27 cellular contexts compared by ENCODE assay signal in the genomic region with DNA sequence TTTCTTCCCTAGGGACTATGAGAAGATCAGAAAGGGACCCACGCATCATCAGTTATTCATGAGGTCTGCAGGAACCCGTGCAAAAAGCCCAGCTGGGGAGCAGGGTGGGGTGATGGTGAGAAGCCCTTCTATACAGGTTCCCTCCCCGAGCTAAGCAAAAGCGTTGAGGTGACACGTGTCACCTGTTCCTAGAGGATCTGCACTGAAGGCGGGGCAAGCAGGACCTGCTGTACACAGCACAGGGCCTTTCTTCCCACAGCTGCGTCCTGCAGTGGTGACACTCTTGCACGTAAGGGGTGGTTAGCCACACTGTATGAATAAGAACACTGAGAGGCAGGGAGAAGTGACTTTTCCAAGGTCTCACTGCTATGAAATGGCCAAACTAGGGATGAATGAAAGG. TPM values are rescaled to one million over a fixed set of nuclear protein-coding genes. Genes with fewer than 3 reads are reported as not detected.
DNase-seq lines count a peak whose midpoint lies in the region; ATAC-seq and TF ChIP-seq lines count a peak whose summit lies in the region.
"Had no signal": no experiment of that assay in that cellular context is flagged by ENCODE, and none has a peak within 500 bp of the region (broad histone marks: within the 10 kb centered on the region; RNA-seq: fewer than 3 reads in every experiment).

No MANE protein-coding gene starts in this region.

- no peak overlapping the region for H2BK5ac ChIP-seq in H9 (ENCODE audit: insufficient read length, low read length)
- H2BK5ac ChIP-seq in neuronal stem cell (ENCODE audit: low read length): no peak overlapping the region
- H2BK5ac ChIP-seq in mesenchymal stem cell (ENCODE audit: low read depth, low read length, poor library complexity, severe bottlenecking): no peak overlapping the region

- H2AK5ac ChIP-seq in H9 (ENCODE audit: insufficient read length, low read length): no peak overlapping the region
- no peak overlapping the region for H2AK5ac ChIP-seq in neuronal stem cell (ENCODE audit: low read depth, low read length)
- no peak overlapping the region for H2AK5ac ChIP-seq in mesenchymal stem cell (ENCODE audit: low read length, severe bottlenecking)

- no peak overlapping the region for H4K91ac ChIP-seq in H9 (ENCODE audit: insufficient read length, low read depth, low read length)
- H4K91ac ChIP-seq in neuronal stem cell (ENCODE audit: low read depth, low read length, poor library complexity): peak overlapping the region; percentile 93
- H4K91ac ChIP-seq in mesenchymal stem cell (ENCODE audit: low read length): no peak overlapping the region

- H3K9ac ChIP-seq in H9 (ENCODE audit: extremely low read depth, insufficient read length, low read length): no peak overlapping the region
- peak overlapping the region; percentile 55 for H3K9ac ChIP-seq in neuronal stem cell (ENCODE audit: low read depth, low read length, poor library complexity)
- no peak overlapping the region for H3K9ac ChIP-seq in mesenchymal stem cell (ENCODE audit: low read length)

- DNase-seq in DMS53 (lab: John Stamatoyannopoulos, UW) (peak; percentile 53), DMS53 treated with DMSO at 0.1 percent for 48 hours (lab: John Stamatoyannopoulos, UW; ENCODE audit: unreplicated experiment) (no peak), H9 (peak; percentile 5), cerebellum (ENCODE audit: low spot score) (peak; percentile 7), neuronal stem cell (ENCODE audit: low spot score) (no peak), NCI-H1048 (lab: John Stamatoyannopoulos, UW) (no peak), mesenchymal stem cell (no peak)
- DNase-seq: activated CD4-positive, alpha-beta T cell treated with anti-CD3 and anti-CD28 coated beads for 36 hours; activated CD8-positive, alpha-beta T cell treated with anti-CD3 and anti-CD28 coated beads for 36 hours; activated gamma-delta T cell treated with Interleukin-2 at 50 U/mL for 16 hours; DMS79 treated with DMSO at 0.1 percent for 48 hours; GF-D8; KBM-7; lower lobe of right lung; natural killer cell; NCI-H1105; NCI-H187 treated with DMSO at 0.1 percent for 48 hours; NCI-H524 treated with DMSO at 0.1 percent for 48 hours; stimulated activated naive CD4-positive, alpha-beta T cell; SW 1271; T-helper 9 cell; upper lobe of right lung had no signal

- H3K79me2 ChIP-seq in H9 (ENCODE audit: insufficient read depth, low read length): no peaks in the 10 kb centered on the region

- H3K4me3 ChIP-seq in neuronal stem cell (ENCODE audit: low read length in 2 of 2) (no peak overlapping the region), mesenchymal stem cell (ENCODE audit: insufficient read depth in 1 of 2, low read depth in 1 of 2, low read length in 2 of 2) (no peak overlapping the region)
- H3K4me3 ChIP-seq: dorsolateral prefrontal cortex, lower lobe of right lung, upper lobe of right lung had no signal

- no peak overlapping the region for H3T11ph ChIP-seq in H9 (ENCODE audit: low read length)

- H3K23ac ChIP-seq in H9 (ENCODE audit: insufficient read length, low read depth, low read length) (no peak overlapping the region), neuronal stem cell (ENCODE audit: low read depth, low read length, poor library complexity) (no peak overlapping the region), mesenchymal stem cell (ENCODE audit: low read length in 2 of 2) (no peak overlapping the region)

- H2BK12ac ChIP-seq in H9 (ENCODE audit: insufficient read length, low read depth, low read length): no peak overlapping the region
- no peak overlapping the region for H2BK12ac ChIP-seq in neuronal stem cell (ENCODE audit: low read length)
- H2BK12ac ChIP-seq in mesenchymal stem cell (ENCODE audit: low read length in 2 of 2): no peak overlapping the region

- no peak overlapping the region for H3K27ac Mint-ChIP-seq in H9
- H3K27ac Mint-ChIP-seq: activated CD4-positive, alpha-beta T cell treated with anti-CD3 and anti-CD28 coated beads for 36 hours; activated CD8-positive, alpha-beta T cell treated with anti-CD3 and anti-CD28 coated beads for 36 hours; CD14-positive monocyte; natural killer cell had no signal

- no peak overlapping the region for H2BK120ac ChIP-seq in H9 (ENCODE audit: low read depth, low read length, poor library complexity, severe bottlenecking)
- no peak overlapping the region for H2BK120ac ChIP-seq in neuronal stem cell (ENCODE audit: low read depth, low read length)
- H2BK120ac ChIP-seq in mesenchymal stem cell (ENCODE audit: low read depth, low read length): no peak overlapping the region

- no peak overlapping the region for H2BK20ac ChIP-seq in H9 (ENCODE audit: low read depth, low read length, poor library complexity, severe bottlenecking)

- H3K27ac ChIP-seq in H9 (ENCODE audit: insufficient read length, low read depth, low read length): no peak overlapping the region
- no peak overlapping the region for H3K27ac ChIP-seq in neuronal stem cell (replicated peaks; ENCODE audit: low read length)
- H3K27ac ChIP-seq in mesenchymal stem cell (ENCODE audit: low read length, poor library complexity, severe bottlenecking): no peak overlapping the region
- H3K27ac ChIP-seq: 22Rv1, dorsolateral prefrontal cortex, lower lobe of right lung, upper lobe of right lung had no signal

- H3K36me3 ChIP-seq in neuronal stem cell (replicated peaks in 1 of 2; ENCODE audit: control insufficient read depth in 2 of 2, insufficient read depth in 2 of 2, low read length in 2 of 2): no peaks in the 10 kb centered on the region
- H3K36me3 ChIP-seq in mesenchymal stem cell (ENCODE audit: control insufficient read depth in 1 of 2, insufficient read depth in 2 of 2, low read depth in 1 of 2, low read length in 2 of 2): no peaks in the 10 kb centered on the region
- H3K36me3 ChIP-seq: lower lobe of right lung, upper lobe of right lung had no signal

- H3K4ac ChIP-seq in H9 (ENCODE audit: low read depth, low read length) (no peak overlapping the region), neuronal stem cell (ENCODE audit: low read length) (no peak overlapping the region), mesenchymal stem cell (ENCODE audit: low read depth in 1 of 2, low read length in 2 of 2) (no peak overlapping the region)

- H4K8ac ChIP-seq in H9 (replicated peaks; ENCODE audit: insufficient read length, low read depth, low read length): no peak overlapping the region
- H4K8ac ChIP-seq in neuronal stem cell (ENCODE audit: low read depth, low read length): no peak overlapping the region
- no peak overlapping the region for H4K8ac ChIP-seq in mesenchymal stem cell (ENCODE audit: low read length)

- no peak overlapping the region for H4K5ac ChIP-seq in H9 (ENCODE audit: insufficient read length, low read depth, low read length)

- H3K79me1 ChIP-seq in H9 (ENCODE audit: insufficient read depth, low read depth, low read length, poor library complexity, severe bottlenecking) (no peaks in the 10 kb centered on the region), neuronal stem cell (ENCODE audit: low read depth, low read length) (no peaks in the 10 kb centered on the region), mesenchymal stem cell (replicated peaks; ENCODE audit: low read length, poor library complexity, severe bottlenecking) (no peaks in the 10 kb centered on the region)

- WGBS in H9 (ENCODE audit: extremely low coverage, insufficient read length, low lambda C conversion rate): no CpG with 5 or more reads among the region's 8 CpGs
- no CpG with 5 or more reads among the region's 8 CpGs for WGBS in neuronal stem cell (ENCODE audit: extremely low coverage in 2 of 2, insufficient read length in 2 of 2, insufficient replicate concordance in 1 of 2), 2 donors
- 84% methylated on average over 8 of the region's 8 CpGs for WGBS in mesenchymal stem cell

- H3K4me2 ChIP-seq in H9 (ENCODE audit: insufficient read depth, insufficient read length, low read length): no peak overlapping the region
- no peak overlapping the region for H3K4me2 ChIP-seq in neuronal stem cell (ENCODE audit: insufficient read depth, low read length, poor library complexity, severe bottlenecking)
- no peak overlapping the region for H3K4me2 ChIP-seq in mesenchymal stem cell (ENCODE audit: low read length, poor library complexity, severe bottlenecking)

- no peak overlapping the region for H3K4me3 Mint-ChIP-seq in H9
- H3K4me3 Mint-ChIP-seq: activated CD4-positive, alpha-beta T cell treated with anti-CD3 and anti-CD28 coated beads for 36 hours; activated CD8-positive, alpha-beta T cell treated with anti-CD3 and anti-CD28 coated beads for 36 hours; CD14-positive monocyte; central memory CD8-positive, alpha-beta T cell; natural killer cell had no signal

- no peaks in the 10 kb centered on the region for H3K9me3 Mint-ChIP-seq in H9
- H3K9me3 Mint-ChIP-seq: activated CD8-positive, alpha-beta T cell treated with anti-CD3 and anti-CD28 coated beads for 36 hours; CD14-positive monocyte; central memory CD8-positive, alpha-beta T cell; natural killer cell had no signal

- no peaks in the 10 kb centered on the region for H3K27me3 ChIP-seq in H9 (ENCODE audit: insufficient read depth, low read length)
- H3K27me3 ChIP-seq in neuronal stem cell (ENCODE audit: control insufficient read depth in 3 of 3, insufficient read depth in 3 of 3, low read depth in 1 of 3, low read length in 3 of 3): peaks cover 0 to 25% (median 0%) of the 10 kb centered on the region in 3 experiments
- peaks cover 32 to 39% of the 10 kb centered on the region in 2 experiments for H3K27me3 ChIP-seq in mesenchymal stem cell (ENCODE audit: control insufficient read depth in 1 of 2, insufficient read depth in 1 of 2, low read length in 2 of 2)
- H3K27me3 ChIP-seq: dorsolateral prefrontal cortex, upper lobe of right lung had no signal

- H3K23me2 ChIP-seq in H9 (ENCODE audit: insufficient read length, low read depth, low read length, poor library complexity, severe bottlenecking): no peaks in the 10 kb centered on the region

- H2BK15ac ChIP-seq in H9 (ENCODE audit: low read depth, low read length) (no peak overlapping the region), neuronal stem cell (ENCODE audit: low read length) (peak overlapping the region; percentile 40), mesenchymal stem cell (ENCODE audit: low read depth, poor library complexity, severe bottlenecking) (no peak overlapping the region)

- H3K9me3 ChIP-seq in H9 (ENCODE audit: control insufficient read depth, low read depth, low read length) (no peaks in the 10 kb centered on the region), neuronal stem cell (replicated peaks in 1 of 2; ENCODE audit: control insufficient read depth in 2 of 2, insufficient read depth in 1 of 2, low read depth in 1 of 2, low read length in 2 of 2) (no peaks in the 10 kb centered on the region), mesenchymal stem cell (ENCODE audit: control insufficient read depth, low read length) (no peaks in the 10 kb centered on the region)
- H3K9me3 ChIP-seq: lower lobe of right lung, upper lobe of right lung had no signal

- no peaks in the 10 kb centered on the region for H3K36me3 Mint-ChIP-seq in H9 (ENCODE audit: insufficient read depth in 1 of 3, low read depth in 3 of 3)
- H3K36me3 Mint-ChIP-seq: CD14-positive monocyte, natural killer cell had no signal

- peaks cover 0 to 11% of the 10 kb centered on the region in 2 experiments; a peak in 2 of 4 replicates for H3K4me1 Mint-ChIP-seq in H9
- H3K4me1 Mint-ChIP-seq: activated CD4-positive, alpha-beta T cell treated with anti-CD3 and anti-CD28 coated beads for 36 hours; CD14-positive monocyte; central memory CD8-positive, alpha-beta T cell; natural killer cell had no signal

- H3K27me3 Mint-ChIP-seq in H9 (ENCODE audit: low read depth): peaks cover 36% of the 10 kb centered on the region
- H3K27me3 Mint-ChIP-seq: activated CD4-positive, alpha-beta T cell treated with anti-CD3 and anti-CD28 coated beads for 36 hours had no signal

- no peak for ATAC-seq in GM18511 (IDR thresholded peaks at IDR 0.05; ENCODE audit: unreplicated experiment)
- ATAC-seq: activated CD4-positive, alpha-beta T cell treated with anti-CD3 and anti-CD28 coated beads for 36 hours; activated CD8-positive, alpha-beta T cell treated with anti-CD3 and anti-CD28 coated beads for 36 hours; lower lobe of right lung; natural killer cell; upper lobe of right lung had no signal

- H4K20me1 ChIP-seq in H9 (ENCODE audit: control insufficient read depth, insufficient read depth, insufficient read length): no peaks in the 10 kb centered on the region

- H3K18ac ChIP-seq in H9 (ENCODE audit: insufficient read length, low read depth, low read length) (no peak overlapping the region), neuronal stem cell (ENCODE audit: low read length) (no peak overlapping the region), mesenchymal stem cell (ENCODE audit: low read depth in 1 of 2, low read length in 2 of 2) (no peak overlapping the region)

- no peak for TF ChIP-seq CTCF in H9 (conservative IDR thresholded peaks at IDR 0.05)

- H3K4me1 ChIP-seq in H9 (ENCODE audit: insufficient read depth, low read length) (no peaks in the 10 kb centered on the region), neuronal stem cell (ENCODE audit: control insufficient read depth in 2 of 2, insufficient read depth in 1 of 2, low read depth in 1 of 2, low read length in 2 of 2) (peaks cover 0 to under 1% of the 10 kb centered on the region in 2 donors), mesenchymal stem cell (ENCODE audit: control insufficient read depth, insufficient read depth, low read depth, low read length) (peaks cover 2% of the 10 kb centered on the region)
- H3K4me1 ChIP-seq: upper lobe of right lung had no signal

- H3K56ac ChIP-seq in H9 (ENCODE audit: insufficient read length, low read depth, low read length): no peak overlapping the region

- H3K14ac ChIP-seq in H9 (ENCODE audit: insufficient read depth, low read length) (no peak overlapping the region; the same call in 1 of the 2 replicates), neuronal stem cell (ENCODE audit: low read length) (no peak overlapping the region), mesenchymal stem cell (ENCODE audit: low read length in 2 of 2) (no peak overlapping the region)

- H2AFZ ChIP-seq in H9 (ENCODE audit: low read length) (no peak overlapping the region), neuronal stem cell (ENCODE audit: low read length) (no peak overlapping the region), mesenchymal stem cell (ENCODE audit: low read depth, low read length) (no peak overlapping the region)

RNA-seq across cellular contexts. Expression of a gene that starts 37.2 kb away (rescaled TPM):
- total RNA-seq in H9 (2021): 48.1 and 49.0 TPM in 2 replicates
- total RNA-seq in cerebellum: 21.0 TPM
- 24.7 TPM for polyA plus RNA-seq in neuronal stem cell (2013, experiment 1 of 2)
- 25.6 TPM for polyA plus RNA-seq in neuronal stem cell (2013, experiment 2 of 2)
- 25.7 TPM for polyA plus RNA-seq in mesenchymal stem cell (2013, experiment 1 of 2)
- 23.0 TPM for polyA plus RNA-seq in mesenchymal stem cell (2013, experiment 2 of 2)

Comparison
In these comparisons a context has a peak if more than half of its experiments do, and no peak if none do; other contexts are left out.
1. DNase-seq: peak in DMS53 (single experiment), H9 (single experiment) and cerebellum (single experiment); none in DMS53 treated with DMSO at 0.1 percent for 48 hours (single experiment), neuronal stem cell (single experiment), NCI-H1048 (single experiment) and mesenchymal stem cell (single experiment).